ENCODE assay signal across 25 cellular contexts in the genomic region with DNA sequence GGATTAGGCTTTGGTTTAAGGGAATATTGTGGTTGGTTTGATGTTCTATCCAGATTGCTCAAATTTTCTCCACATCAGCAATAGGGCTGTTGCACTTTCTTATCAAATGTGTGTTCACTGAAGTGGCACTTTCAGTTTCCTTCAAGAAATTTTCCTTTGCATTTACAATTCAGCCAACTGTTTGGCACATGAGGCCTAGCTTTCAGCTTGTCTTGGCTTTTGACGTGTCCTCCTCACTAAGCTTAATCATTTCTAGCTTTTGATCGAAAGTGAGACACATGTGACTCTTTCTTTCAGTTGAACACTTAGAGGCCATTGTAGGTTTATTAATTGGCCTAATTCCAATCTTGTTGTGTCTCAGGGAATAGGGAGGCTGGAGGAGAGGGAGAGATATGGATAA.
A peak's percentile ranks its signal among the peaks of the same experiment; 100 is the strongest.
DNase-seq lines count a peak whose midpoint lies in the region; ATAC-seq and TF ChIP-seq lines count a peak whose summit lies in the region.
"Had no signal": no experiment of that assay in that cellular context is flagged by ENCODE, and none has a peak within 500 bp of the region (broad histone marks: within the 10 kb centered on the region; RNA-seq: fewer than 3 reads in every experiment).

No MANE protein-coding gene starts in this region.

- peak overlapping the region; percentile 6; the same call in 1 of the 2 replicates for H3K4me2 ChIP-seq in BLaER1
- H3K4me2 ChIP-seq: SK-N-SH had no signal

- DNase-seq in omental fat pad (ENCODE audit: low spot score) (no peak), A673 (ENCODE audit: low spot score) (no peak), left cardiac atrium (no peak)
- no peak for DNase-seq in activated CD8-positive, alpha-beta memory T cell treated with anti-CD3 and anti-CD28 coated beads, Interleukin-2, amount 50 U/mL, for 4 hours
- DNase-seq: 8988T; activated CD4-positive, alpha-beta T cell treated with anti-CD3 and anti-CD28 coated beads, Interleukin-2, amount 50 U/mL, for 4 hours; activated naive CD8-positive, alpha-beta T cell treated with anti-CD3 and anti-CD28 coated beads for 36 hours; activated T-cell treated with anti-CD3 and anti-CD28 coated beads, Interleukin-2, amount 50 U/mL, for 4 hours; brain microvascular endothelial cell; C1 segment of cervical spinal cord; dermis blood vessel endothelial cell; immature natural killer cell; natural killer cell; NCI-H1048; NCI-H2107; NCI-H526; PC-3; SK-N-SH; transverse colon had no signal

- no peaks in the 10 kb centered on the region for H3K27me3 ChIP-seq in BLaER1
- H3K27me3 ChIP-seq in A673 (replicated peaks; ENCODE audit: insufficient read depth, low read depth, low read length, poor library complexity) = no peaks in the 10 kb centered on the region
- H3K27me3 ChIP-seq: brain microvascular endothelial cell, transverse colon had no signal

- H4K20me1 ChIP-seq in BLaER1 = no peaks in the 10 kb centered on the region

- H3K9me3 ChIP-seq in BLaER1 (no peaks in the 10 kb centered on the region), A673 (ENCODE audit: low read depth, low read length, poor library complexity, severe bottlenecking) (no peaks in the 10 kb centered on the region)
- H3K9me3 ChIP-seq: SK-N-SH, transverse colon had no signal

- CTCF ChIA-PET in A673 (lab: Charles Lee) = no interaction called here

- H3K27ac ChIP-seq in BLaER1 (no peak overlapping the region), A673 (ENCODE audit: low read depth, low read length, poor library complexity, severe bottlenecking) (no peak overlapping the region)
- H3K27ac ChIP-seq: brain microvascular endothelial cell, transverse colon had no signal

- H3K4me1 ChIP-seq in BLaER1 (peaks cover 8% of the 10 kb centered on the region), A673 (ENCODE audit: insufficient read depth, low read length, poor library complexity, severe bottlenecking) (no peaks in the 10 kb centered on the region)
- H3K4me1 ChIP-seq: transverse colon had no signal

- intact Hi-C loops in A673 (cut with micrococcal nuclease; ENCODE audit: unreplicated experiment) = no loop called here
- intact Hi-C loops in left cardiac atrium (cut with DNase I) = no loop called here

- POLR2A ChIA-PET in A673 (lab: Charles Lee; ENCODE audit: low non-redundant PET) = no interaction called here

- no peak overlapping the region for H3K9ac ChIP-seq in BLaER1
- H3K9ac ChIP-seq: SK-N-SH had no signal

- H3K4me3 ChIP-seq in BLaER1 (no peak overlapping the region), A673 (ENCODE audit: low read depth, low read length, poor library complexity, severe bottlenecking) (no peak overlapping the region)
- H3K4me3 ChIP-seq: K562, transverse colon had no signal

- H3K36me3 ChIP-seq in BLaER1 (no peaks in the 10 kb centered on the region), A673 (ENCODE audit: insufficient read depth, low read length, poor library complexity, severe bottlenecking) (no peaks in the 10 kb centered on the region)
- H3K36me3 ChIP-seq: brain microvascular endothelial cell, transverse colon had no signal

- BruUV-seq in A673 (replicated peaks; lab: Mats Ljungman, UMichigan) = no TSS peak

- ATAC-seq in GM19025 (IDR thresholded peaks at IDR 0.05; ENCODE audit: low read depth, unreplicated experiment) = peak; percentile 75
- ATAC-seq in HG02885 (IDR thresholded peaks at IDR 0.05; ENCODE audit: poor library complexity, unreplicated experiment) = peak; percentile 75
- peak; percentile 61 for ATAC-seq in HG03558 (IDR thresholded peaks at IDR 0.05; ENCODE audit: extremely low read depth, unreplicated experiment)
- no peak for ATAC-seq in omental fat pad (ENCODE audit: low FRiP score)
- no peak for ATAC-seq in left cardiac atrium
- ATAC-seq: activated T-cell treated with anti-CD3 and anti-CD28 coated beads, Interleukin-2, amount 50 U/mL, for 4 hours; K562; natural killer cell; PC-3; stimulated activated effector memory CD8-positive, alpha-beta T cell treated with anti-CD3 and anti-CD28 coated beads, Interleukin-12 subunit alpha, Interleukin-12 subunit beta, amount 100 ng/mL, for 72 hours had no signal

- TF ChIP-seq CTCF in omental fat pad (IDR thresholded peaks at IDR 0.05) = no peak
- TF ChIP-seq CTCF in A673 (conservative IDR thresholded peaks at IDR 0.05; ENCODE audit: low read depth, low read length) = no peak

Comparison
In these comparisons a context has a peak if more than half of its experiments do, and no peak if none do; other contexts are left out.
1. ATAC-seq: peak in GM19025 (single experiment), HG02885 (single experiment) and HG03558 (single experiment); none in omental fat pad (single experiment) and left cardiac atrium (0 of 2).